In genomic region chr10:119209736-119210355, GRCh38 we compare ENCODE assay signal across 8 cellular contexts. TPM values are rescaled to one million over a fixed set of nuclear protein-coding genes. Genes with fewer than 3 reads are reported as not detected.
DNase-seq lines count a peak whose midpoint lies in the region; ATAC-seq and TF ChIP-seq lines count a peak whose summit lies in the region.

No MANE protein-coding gene starts in this region.

- no peaks in the 10 kb centered on the region for H3K9me3 ChIP-seq in Loucy (ENCODE audit: insufficient read depth, low read depth, low read length)
- H3K9me3 ChIP-seq in duodenal mucosa (ENCODE audit: control insufficient read depth in 1 of 2, low read length in 2 of 2), result no peaks in the 10 kb centered on the region
- H3K9me3 ChIP-seq in neuron (ENCODE audit: low read length), result no peaks in the 10 kb centered on the region

- DNase-seq in CD14-positive monocyte (ENCODE audit: low spot score) (no peak), NCI-H1436 treated with DMSO at 0.1 percent for 48 hours (lab: John Stamatoyannopoulos, UW) (no peak), SIG-M5 (lab: John Stamatoyannopoulos, UW) (no peak), cerebellar nuclear complex (lab: John Stamatoyannopoulos, UW) (no peak)

- H2AFZ ChIP-seq in Loucy (ENCODE audit: low read length) (0 out of 2 replicates have a peak overlapping the region, but pooled peaks have one; percentile 47), neuron (ENCODE audit: low read depth, low read length) (peak overlapping the region; percentile 34)

- no peaks in the 10 kb centered on the region for H3K9me2 ChIP-seq in Loucy (replicated peaks; ENCODE audit: low read depth, low read length)

- H3K4me3 Mint-ChIP-seq in CD14-positive monocyte, result peak overlapping the region; percentile 95 to 96

- TF ChIP-seq CTCF in CD14-positive monocyte (IDR thresholded peaks at IDR 0.05) (peak; percentile 52), Loucy (conservative IDR thresholded peaks at IDR 0.05; ENCODE audit: low read length) (no peak)

- peak overlapping the region; percentile 77 for H3K9ac ChIP-seq in Loucy (ENCODE audit: low read depth, low read length, poor library complexity, severe bottlenecking)
- H3K9ac ChIP-seq in duodenal mucosa (ENCODE audit: low read depth in 1 of 2, low read length in 2 of 2), result peak overlapping the region; percentile 88 to 94

- H4K20me1 ChIP-seq in Loucy (ENCODE audit: insufficient read depth, low read length, poor library complexity, severe bottlenecking), result no peaks in the 10 kb centered on the region

- no peaks in the 10 kb centered on the region for H3K27me3 ChIP-seq in Loucy (ENCODE audit: insufficient read depth, low read length, poor library complexity, severe bottlenecking)
- H3K27me3 ChIP-seq in duodenal mucosa (ENCODE audit: control insufficient read depth in 1 of 2, insufficient read depth in 2 of 2, low read length in 2 of 2), result no peaks in the 10 kb centered on the region
- H3K27me3 ChIP-seq in neuron (ENCODE audit: insufficient read depth, low read length), result no peaks in the 10 kb centered on the region

- H3K27me3 Mint-ChIP-seq in CD14-positive monocyte (ENCODE audit: low read depth in 3 of 3), result peaks cover 3 to 16% (median 16%) of the 10 kb centered on the region in 3 donors

- intact Hi-C loops in CD14-positive monocyte (cut with micrococcal nuclease), result loop anchor here in 1 of 2 donors (10.0 kb wide), 2 partner anchors 95 to 455 kb away; partner anchors contain the start of gene CACUL1

- peaks cover 6 to 7% of the 10 kb centered on the region in 2 donors for H3K36me3 Mint-ChIP-seq in CD14-positive monocyte

- peaks cover 59% of the 10 kb centered on the region for H3K4me1 Mint-ChIP-seq in CD14-positive monocyte

- H3K79me2 ChIP-seq in Loucy (ENCODE audit: insufficient read depth, low read length), result peaks cover 63% of the 10 kb centered on the region

- H3K36me3 ChIP-seq in Loucy (ENCODE audit: insufficient read depth, low read length) (no peaks in the 10 kb centered on the region), duodenal mucosa (ENCODE audit: control insufficient read depth in 1 of 2, insufficient read depth in 2 of 2, low read length in 2 of 2) (peaks cover 3 to 4% of the 10 kb centered on the region in 2 donors), neuron (ENCODE audit: insufficient read depth, low read length) (no peaks in the 10 kb centered on the region)

- H3K4me1 ChIP-seq in Loucy (ENCODE audit: insufficient read depth, low read length, poor library complexity, severe bottlenecking), result peaks cover 59% of the 10 kb centered on the region
- H3K4me1 ChIP-seq in duodenal mucosa (ENCODE audit: control insufficient read depth in 1 of 2, insufficient read depth in 2 of 2, low read length in 2 of 2), result peaks cover 39 to 45% of the 10 kb centered on the region in 2 donors
- peaks cover 37% of the 10 kb centered on the region for H3K4me1 ChIP-seq in neuron (ENCODE audit: insufficient read depth, low read length)

- H3K9me3 Mint-ChIP-seq in CD14-positive monocyte, result peaks cover 0 to 1% (median 0%) of the 10 kb centered on the region in 7 donors

- H3K4me2 ChIP-seq in Loucy (ENCODE audit: low read depth, low read length, poor library complexity, severe bottlenecking), result peak overlapping the region; percentile 96

- peak overlapping the region in 2 of 7 donors; percentile 0 to 63 for H3K27ac Mint-ChIP-seq in CD14-positive monocyte

- peaks cover 19% of the 10 kb centered on the region for H3F3A ChIP-seq in Loucy (ENCODE audit: low read depth)

- H3K27ac ChIP-seq in duodenal mucosa (ENCODE audit: low read depth, low read length), result peak overlapping the region; percentile 54

- no peak for ATAC-seq in GM18867 (IDR thresholded peaks at IDR 0.05; ENCODE audit: unreplicated experiment)

- peak overlapping the region; percentile 83 for H3K4me3 ChIP-seq in Loucy (ENCODE audit: low read length, poor library complexity, severe bottlenecking)
- H3K4me3 ChIP-seq in duodenal mucosa (ENCODE audit: low read depth in 1 of 2, low read length in 2 of 2), result peak overlapping the region; percentile 92 to 96
- H3K4me3 ChIP-seq in neuron (ENCODE audit: low read length), result peak overlapping the region; percentile 85

RNA-seq across cellular contexts. Expression of gene GRK5, which starts 2.5 kb away (rescaled TPM):
- 1 to 10 TPM; 1.2 to 2.8 TPM for polyA plus RNA-seq in CD14-positive monocyte

RNA-seq across cellular contexts. Expression of gene PRDX3, which starts 31.2 kb away (rescaled TPM):
- 100 to 1,000 TPM; 410 to 459 TPM for polyA plus RNA-seq in CD14-positive monocyte

RNA-seq across cellular contexts. Expression of gene SFXN4, which starts 44.3 kb away (rescaled TPM):
- 10 to 100 TPM; 18.3 to 20.4 TPM for polyA plus RNA-seq in CD14-positive monocyte
